In genomic region chr6:15430947-15431405, GRCh38 we compare ENCODE assay signal across 12 cellular contexts.
DNase-seq lines count a peak whose midpoint lies in the region; ATAC-seq, FAIRE-seq and TF ChIP-seq lines count a peak whose summit lies in the region.
"Had no signal": no experiment of that assay in that cellular context is flagged by ENCODE, and none has a peak within 500 bp of the region (broad histone marks: within the 10 kb centered on the region; RNA-seq: fewer than 3 reads in every experiment).

No MANE protein-coding gene starts in this region.

- H3K36me3 ChIP-seq in gastrocnemius medialis (no peaks in the 10 kb centered on the region), PC-3 (ENCODE audit: low read depth, low read length) (no peaks in the 10 kb centered on the region), small intestine (ENCODE audit: control insufficient read depth in 2 of 2, insufficient read depth in 2 of 2, low read length in 2 of 2) (no peaks in the 10 kb centered on the region)

- H3K9me3 Mint-ChIP-seq in H9, result no peaks in the 10 kb centered on the region
- peaks cover 3 to 11% (median 7%) of the 10 kb centered on the region in 5 experiments for H3K9me3 Mint-ChIP-seq in brain
- no peaks in the 10 kb centered on the region for H3K9me3 Mint-ChIP-seq in immature natural killer cell

- H3K4me3 ChIP-seq in right cardiac atrium (ENCODE audit: low read length), result no peak overlapping the region
- no peak overlapping the region for H3K4me3 ChIP-seq in gastrocnemius medialis
- H3K4me3 ChIP-seq in PC-3 (ENCODE audit: low read length), result no peak overlapping the region
- no peak overlapping the region for H3K4me3 ChIP-seq in small intestine (ENCODE audit: low read depth in 1 of 2, low read length in 2 of 2)

- peaks cover 4% of the 10 kb centered on the region for H3K79me1 ChIP-seq in H9 (ENCODE audit: insufficient read depth, low read depth, low read length, poor library complexity, severe bottlenecking)

- peaks cover 87 to 92% of the 10 kb centered on the region in 2 experiments for H3K4me1 Mint-ChIP-seq in H9
- H3K4me1 Mint-ChIP-seq in brain, result peaks cover 90% of the 10 kb centered on the region
- H3K4me1 Mint-ChIP-seq in immature natural killer cell, result peaks cover 93 to 100% of the 10 kb centered on the region in 2 donors

- no peak for TF ChIP-seq POLR2A in gastrocnemius medialis (IDR thresholded peaks at IDR 0.05)

- no peak overlapping the region for H4K91ac ChIP-seq in H9 (ENCODE audit: insufficient read length, low read depth, low read length)

- H2BK120ac ChIP-seq in H9 (ENCODE audit: low read depth, low read length, poor library complexity, severe bottlenecking), result no peak overlapping the region

- H2BK20ac ChIP-seq in H9 (ENCODE audit: low read depth, low read length, poor library complexity, severe bottlenecking), result no peak overlapping the region

- H4K20me1 ChIP-seq in H9 (ENCODE audit: control insufficient read depth, insufficient read depth, insufficient read length) (no peaks in the 10 kb centered on the region), PC-3 (ENCODE audit: low read length) (peaks cover 3% of the 10 kb centered on the region; the same call in 1 of the 2 replicates)

- no peak overlapping the region for H4K5ac ChIP-seq in H9 (ENCODE audit: insufficient read length, low read depth, low read length)

- no peak overlapping the region for H2AK5ac ChIP-seq in H9 (ENCODE audit: insufficient read length, low read length)

- ATAC-seq in right cardiac atrium, result peak; percentile 46 to 58
- ATAC-seq in gastrocnemius medialis, result peak; percentile 30 to 37
- ATAC-seq in PC-3, result no peak

- H2AFZ ChIP-seq in H9 (ENCODE audit: low read length), result no peak overlapping the region
- H2AFZ ChIP-seq in PC-3 (ENCODE audit: low read length), result no peak overlapping the region

- H3K27ac Mint-ChIP-seq in H9 (peak overlapping the region in 2 of 3 experiments; percentile 33 to 34; a peak in 2 of 7 replicates), brain (peak overlapping the region; percentile 35 to 93 (median 53)), immature natural killer cell (peak overlapping the region in 2 of 6 donors; percentile 3 to 34)
- H3K27ac Mint-ChIP-seq: T-helper 1 cell treated with Interleukin-12 subunit alpha and Interleukin-12 subunit beta and Interleukin-4 antibody, amounts not matched to agents 30 μg/mL and 1 μg/mL, for 36 hours had no signal

- peaks cover 51% of the 10 kb centered on the region for H3K4me1 ChIP-seq in H9 (ENCODE audit: insufficient read depth, low read length)
- peaks cover 25% of the 10 kb centered on the region for H3K4me1 ChIP-seq in right cardiac atrium (ENCODE audit: control insufficient read depth, insufficient read depth, low read length)
- peaks cover 69 to 74% of the 10 kb centered on the region in 2 donors for H3K4me1 ChIP-seq in gastrocnemius medialis
- H3K4me1 ChIP-seq in PC-3 (ENCODE audit: insufficient read depth, low read length), result peaks cover 41% of the 10 kb centered on the region
- peaks cover 2 to 29% of the 10 kb centered on the region in 2 donors for H3K4me1 ChIP-seq in small intestine (ENCODE audit: control insufficient read depth in 2 of 2, insufficient read depth in 1 of 2, low read depth in 1 of 2, low read length in 1 of 2)

- H3K56ac ChIP-seq in H9 (ENCODE audit: insufficient read length, low read depth, low read length), result no peak overlapping the region

- no peak overlapping the region for H3T11ph ChIP-seq in H9 (ENCODE audit: low read length)

- no peak overlapping the region for H2BK12ac ChIP-seq in H9 (ENCODE audit: insufficient read length, low read depth, low read length)

- no peak overlapping the region for H2BK15ac ChIP-seq in H9 (ENCODE audit: low read depth, low read length)

- in situ Hi-C loops in gastrocnemius medialis (cut with MboI; ENCODE audit: low sequenced_read_pairs in 4 of 4), result loop anchor here in 1 of 4 donors (25.0 kb wide), 1 partner anchor 169 kb away; no protein-coding TSS in a partner anchor

- no peak overlapping the region for H3K9ac ChIP-seq in H9 (ENCODE audit: extremely low read depth, insufficient read length, low read length)
- no peak overlapping the region for H3K9ac ChIP-seq in PC-3 (ENCODE audit: low read length)

- no peaks in the 10 kb centered on the region for H3K23me2 ChIP-seq in H9 (ENCODE audit: insufficient read length, low read depth, low read length, poor library complexity, severe bottlenecking)

- POLR2A ChIA-PET in PC-3 (lab: Charles Lee; ENCODE audit: unreplicated experiment), result no interaction called here

- H3K27me3 Mint-ChIP-seq in H9 (ENCODE audit: low read depth) (no peaks in the 10 kb centered on the region), brain (no peaks in the 10 kb centered on the region), immature natural killer cell (ENCODE audit: low read depth in 3 of 3) (peaks cover 2 to 5% (median 3%) of the 10 kb centered on the region in 3 donors)

- intact Hi-C loops in right cardiac atrium (cut with DNase I) (loop anchor here in 1 of 4 donors (10.0 kb wide), 1 partner anchor 176 kb away; no protein-coding TSS in a partner anchor), gastrocnemius medialis (cut with DNase I; ENCODE audit: low total_unique reads) (loop anchor here (5.0 to 10.0 kb wide), 3 partner anchors 74 to 546 kb away; partner anchors contain the start of gene JARID2), PC-3 (cut with micrococcal nuclease) (no loop called here)

- no peak for TF ChIP-seq CTCF in H9 (conservative IDR thresholded peaks at IDR 0.05)
- no peak for TF ChIP-seq CTCF in brain (conservative IDR thresholded peaks at IDR 0.05)
- no peak for TF ChIP-seq CTCF in gastrocnemius medialis (IDR thresholded peaks at IDR 0.05 in 4 of 5, conservative IDR thresholded peaks at IDR 0.05 in 1 of 5)
- no peak for TF ChIP-seq CTCF in PC-3 (conservative IDR thresholded peaks at IDR 0.05; ENCODE audit: low read depth, low read length)

- H3K27ac ChIP-seq in H9 (ENCODE audit: insufficient read length, low read depth, low read length) (no peak overlapping the region), right cardiac atrium (ENCODE audit: low read length) (peak overlapping the region; percentile 48), gastrocnemius medialis (peak overlapping the region; percentile 83 to 90 (median 90)), PC-3 (ENCODE audit: low read length) (no peak overlapping the region), small intestine (ENCODE audit: low read depth in 1 of 2, low read length in 1 of 2) (peak overlapping the region in 1 of 2 donors; percentile 12)

- FAIRE-seq in small intestine (lab: Jason Lieb, UNC), result no peak

- no peak overlapping the region for H3K4ac ChIP-seq in H9 (ENCODE audit: low read depth, low read length)

- no peak overlapping the region for H3K4me2 ChIP-seq in H9 (ENCODE audit: insufficient read depth, insufficient read length, low read length)
- no peak overlapping the region for H3K4me2 ChIP-seq in PC-3 (ENCODE audit: low read length)

- no peaks in the 10 kb centered on the region for H3K9me3 ChIP-seq in H9 (ENCODE audit: control insufficient read depth, low read depth, low read length)
- H3K9me3 ChIP-seq in right cardiac atrium (ENCODE audit: control insufficient read depth, low read length), result no peaks in the 10 kb centered on the region
- no peaks in the 10 kb centered on the region for H3K9me3 ChIP-seq in gastrocnemius medialis
- no peaks in the 10 kb centered on the region for H3K9me3 ChIP-seq in PC-3 (ENCODE audit: low read length)
- H3K9me3 ChIP-seq in small intestine (ENCODE audit: control insufficient read depth, low read depth), result no peaks in the 10 kb centered on the region

- H3K4me3 Mint-ChIP-seq in H9 (no peak overlapping the region), brain (peak overlapping the region in 4 of 5 experiments; percentile 1 to 32 (median 8)), immature natural killer cell (no peak overlapping the region)
- H3K4me3 Mint-ChIP-seq: T-helper 1 cell treated with Interleukin-12 subunit alpha and Interleukin-12 subunit beta and Interleukin-4 antibody, amounts not matched to agents 30 μg/mL and 1 μg/mL, for 36 hours had no signal

- no peak overlapping the region for H2BK5ac ChIP-seq in H9 (ENCODE audit: insufficient read length, low read length)

- DNase-seq in H9 (no peak), right cardiac atrium (no peak), gastrocnemius medialis (peak in 1 of 2 donors; percentile 41), immature natural killer cell (no peak), PC-3 (no peak), small intestine (no peak)
- DNase-seq in NK-92 treated with Interleukin-12 subunit alpha and Interleukin-12 subunit beta, amount 100 ng/mL, for 24 hours (lab: John Stamatoyannopoulos, UW), result no peak
- DNase-seq: activated naive CD4-positive, alpha-beta T cell treated with Interleukin-2 at 50 U/mL for 16 hours; COR-L47; OCI-M1 had no signal

- H3K18ac ChIP-seq in H9 (ENCODE audit: insufficient read length, low read depth, low read length), result no peak overlapping the region

- H3K27me3 ChIP-seq in H9 (ENCODE audit: insufficient read depth, low read length) (no peaks in the 10 kb centered on the region), right cardiac atrium (ENCODE audit: control insufficient read depth, insufficient read depth) (no peaks in the 10 kb centered on the region), gastrocnemius medialis (no peaks in the 10 kb centered on the region), PC-3 (ENCODE audit: low read length) (no peaks in the 10 kb centered on the region), small intestine (ENCODE audit: control insufficient read depth in 2 of 2, insufficient read depth in 2 of 2, low read length in 2 of 2) (no peaks in the 10 kb centered on the region)

- WGBS in H9 (ENCODE audit: extremely low coverage, insufficient read length, low lambda C conversion rate), result no CpG with 5 or more reads among the region's 6 CpGs
- 57% methylated on average over 6 of the region's 6 CpGs for WGBS in right cardiac atrium
- WGBS in small intestine, 3 donors, result 77 to 94% (median 88%) methylated on average over 6 of the region's 6 CpGs

- H3K14ac ChIP-seq in H9 (ENCODE audit: insufficient read depth, low read length), result no peak overlapping the region

- H3F3A ChIP-seq in PC-3 (ENCODE audit: low read length, unreplicated experiment), result no peaks in the 10 kb centered on the region

- H3K36me3 Mint-ChIP-seq in H9 (ENCODE audit: insufficient read depth in 1 of 3, low read depth in 3 of 3) (peaks cover 0 to 14% (median 0%) of the 10 kb centered on the region in 3 experiments; a peak in 3 of 7 replicates), brain (peaks cover 12% of the 10 kb centered on the region), immature natural killer cell (no peaks in the 10 kb centered on the region)

- no peaks in the 10 kb centered on the region for H3K9me2 ChIP-seq in PC-3 (replicated peaks; ENCODE audit: low read length)

- H3K23ac ChIP-seq in H9 (ENCODE audit: insufficient read length, low read depth, low read length), result no peak overlapping the region

- no peak overlapping the region for H4K8ac ChIP-seq in H9 (replicated peaks; ENCODE audit: insufficient read length, low read depth, low read length)

- H3K79me2 ChIP-seq in H9 (ENCODE audit: insufficient read depth, low read length) (peaks cover 93% of the 10 kb centered on the region), PC-3 (ENCODE audit: low read length) (peaks cover 73% of the 10 kb centered on the region)

- CTCF ChIA-PET in PC-3 (lab: Charles Lee), result no interaction called here

- BruUV-seq in PC-3 (replicated peaks; lab: Mats Ljungman, UMichigan), result no TSS peak

Comparison
In these comparisons a context has a peak if more than half of its experiments do, and no peak if none do; other contexts are left out.
1. H3K27ac ChIP-seq: peak in right cardiac atrium (single experiment) and gastrocnemius medialis (4 of 4); none in H9 (single experiment) and PC-3 (single experiment).
2. H3K4me3 Mint-ChIP-seq: peak in brain (4 of 5); none in H9 (0 of 2) and immature natural killer cell (0 of 5).